ENCODE assay signal across 1 cellular context in genomic region chr16:81617021-81617346, GRCh38.
TF ChIP-seq lines count a peak whose summit lies in the region.

No MANE protein-coding gene starts in this region.

TF ChIP-seq in IMR-90, 13 proteins besides CTCF, POLR2A, EP300 and RAD21 (continued from another document):
- no peak for TF ChIP-seq CEBPB (IDR thresholded peaks at IDR 0.05; ENCODE audit: low read depth, low read length)
- TF ChIP-seq BHLHE40 (IDR thresholded peaks at IDR 0.05; ENCODE audit: low read depth, low read length), result no peak
- TF ChIP-seq USF2 (IDR thresholded peaks at IDR 0.05; ENCODE audit: low read depth, low read length), result no peak
- TF ChIP-seq MAFK (IDR thresholded peaks at IDR 0.05; ENCODE audit: low read depth, low read length), result no peak
TF ChIP-seq in IMR-90: peak in this region for 0.
